In genomic region chr20:3045816-3046676, GRCh38 we compare ENCODE assay signal across 8 cellular contexts. TPM values are rescaled to one million over a fixed set of nuclear protein-coding genes. Genes with fewer than 3 reads are reported as not detected.
DNase-seq lines count a peak whose midpoint lies in the region; ATAC-seq and TF ChIP-seq lines count a peak whose summit lies in the region.

Gene MRPS26 (plus strand): TSS chr20:3046052. CDS start chr20:3046069, 17 bp downstream.

- ATAC-seq in GM18520 (IDR thresholded peaks at IDR 0.05; ENCODE audit: unreplicated experiment) (peak; percentile 89), HG03064 (IDR thresholded peaks at IDR 0.05; ENCODE audit: low read depth, unreplicated experiment) (peak; percentile 83)

- in situ Hi-C loops in ACHN (cut with HindIII; ENCODE audit: low pct_ligation_motif_present, low pct_unique_long_range_greater_than_20kb, low sequenced_read_pairs) = no loop called here

- TF ChIP-seq CTCF in chondrocyte (IDR thresholded peaks at IDR 0.05) = no peak

- peaks cover 17% of the 10 kb centered on the region for H3K36me3 Mint-ChIP-seq in chondrocyte (ENCODE audit: low read depth)

- H3K4me1 Mint-ChIP-seq in chondrocyte (ENCODE audit: low read depth) = peaks cover 28% of the 10 kb centered on the region

- peak; percentile 83 for DNase-seq in ACHN
- peak; percentile 94 for DNase-seq in NCI-H2227 (lab: John Stamatoyannopoulos, UW; ENCODE audit: unreplicated experiment)
- peak; percentile 62 for DNase-seq in activated CD4-positive, alpha-beta T cell treated with anti-CD3 and anti-CD28 coated beads for 1 hour
- DNase-seq in chondrocyte (ENCODE audit: low spot score) = peak; percentile 96
- peak; percentile 90 for DNase-seq in kidney tubule cell (ENCODE audit: low spot score)
- DNase-seq in stimulated activated CD4-positive, alpha-beta T cell treated with anti-CD3 and anti-CD28 coated beads, Interleukin-1b, Interleukin-23, amount 100 ng/mL, for 1 hour (ENCODE audit: low read depth in 2 of 2) = peak; percentile 32 to 65

- peak within 1 kb of the TSS; percentile 86 for H3K4me3 Mint-ChIP-seq in chondrocyte (ENCODE audit: unreplicated experiment)

- H3K9me3 Mint-ChIP-seq in chondrocyte (ENCODE audit: low read depth) = no peaks in the 10 kb centered on the region

- H3K27me3 Mint-ChIP-seq in chondrocyte (ENCODE audit: low read depth) = no peaks in the 10 kb centered on the region

- peak within 1 kb of the TSS; percentile 77 for H3K27ac Mint-ChIP-seq in chondrocyte (ENCODE audit: unreplicated experiment)

RNA-seq across cellular contexts. Expression of gene MRPS26, which starts in this region (rescaled TPM):
- 30.9 to 41.2 TPM (median 31.0 TPM) in 3 replicates for total RNA-seq in chondrocyte

Comparison
In these comparisons a context has a peak if more than half of its experiments do, and no peak if none do; other contexts are left out.
1. Peak in every context shown above with its lines: DNase-seq and ATAC-seq.